In the genomic region with DNA sequence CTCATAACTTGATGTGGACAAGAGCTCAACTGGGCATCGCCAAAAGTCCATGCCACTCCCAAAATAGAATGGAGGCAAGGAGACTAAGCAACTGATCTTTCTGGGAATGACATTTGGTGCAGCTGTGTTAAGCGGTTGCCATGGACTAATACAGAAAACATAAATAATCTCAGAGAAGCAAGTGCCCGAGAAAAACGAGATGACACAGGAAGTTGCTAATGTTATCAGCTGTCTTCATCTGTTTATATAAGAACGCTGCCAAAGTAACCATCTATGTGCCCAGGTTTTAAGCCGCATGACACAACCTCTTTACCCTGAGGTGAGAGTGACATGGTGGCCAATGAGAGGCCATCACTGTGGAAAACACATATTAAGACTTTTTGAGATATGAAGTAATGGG, we compare ENCODE assay signal across 13 cellular contexts. TPM values are rescaled to one million over a fixed set of nuclear protein-coding genes. Genes with fewer than 3 reads are reported as not detected.
DNase-seq lines count a peak whose midpoint lies in the region; FAIRE-seq and TF ChIP-seq lines count a peak whose summit lies in the region.
"Had no signal": no experiment of that assay in that cellular context is flagged by ENCODE, and none has a peak within 500 bp of the region (broad histone marks: within the 10 kb centered on the region; RNA-seq: fewer than 3 reads in every experiment).

No MANE protein-coding gene starts in this region.

- no peaks in the 10 kb centered on the region for H3K4me1 Mint-ChIP-seq in astrocyte (ENCODE audit: low read depth, unreplicated experiment)

- DNase-seq in DMS153 treated with DMSO at 0.1 percent for 48 hours (lab: John Stamatoyannopoulos, UW; ENCODE audit: unreplicated experiment) (peak; percentile 95), NCI-H146 treated with DMSO at 0.1 percent for 48 hours (lab: John Stamatoyannopoulos, UW; ENCODE audit: unreplicated experiment) (peak; percentile 6), astrocyte (ENCODE audit: low read depth) (peak; percentile 73), kidney glomerular epithelial cell (lab: John Stamatoyannopoulos, UW) (peak; percentile 36), SKM-1 treated with dmso at 0.1 percent for 144 hours (lab: John Stamatoyannopoulos, UW; ENCODE audit: unreplicated experiment) (no peak), activated T-cell treated with anti-CD3 and anti-CD28 coated beads for 4 hours (no peak), NCI-H1048 (lab: John Stamatoyannopoulos, UW) (no peak)
- no peak for DNase-seq in activated CD8-positive, alpha-beta memory T cell treated with anti-CD3 and anti-CD28 coated beads, Interleukin-2, amount 50 U/mL, for 4 hours
- DNase-seq: activated CD4-positive, CD25-positive, alpha-beta regulatory T cell; stimulated activated CD4-positive, alpha-beta T cell treated with anti-CD3 and anti-CD28 coated beads, Interleukin-2, amount 100 ng/mL, for 48 hours had no signal

- H3K4me3 Mint-ChIP-seq in astrocyte (ENCODE audit: unreplicated experiment) = no peak overlapping the region
- H3K4me3 Mint-ChIP-seq: activated T-helper 1 cell treated with anti-CD3 and anti-CD28 coated beads, Interleukin-12 subunit alpha, Interleukin-12 subunit beta, Interleukin-2, Interleukin-4 antibody, amounts not matched to agents 30 ng/mL and 10 ng/mL and 1 ng/mL, durations not matched to agents 14 hours and 24 hours and 36 hours had no signal

- H4K20me1 ChIP-seq in astrocyte (ENCODE audit: insufficient read depth, low read length) = no peaks in the 10 kb centered on the region

- H3K4me2 ChIP-seq in astrocyte (ENCODE audit: low read length) = no peak overlapping the region

- H3K27me3 ChIP-seq in astrocyte (ENCODE audit: insufficient read depth, low read length) = no peaks in the 10 kb centered on the region

- no peak overlapping the region for H2AFZ ChIP-seq in astrocyte (ENCODE audit: low read depth, low read length)

- no peak for TF ChIP-seq CTCF in astrocyte (IDR thresholded peaks at IDR 0.05; ENCODE audit: insufficient read depth, low read depth, low read length)

- H3K4me1 ChIP-seq in astrocyte (ENCODE audit: insufficient read depth, low read length) = no peaks in the 10 kb centered on the region

- no peaks in the 10 kb centered on the region for H3K9me3 Mint-ChIP-seq in astrocyte (ENCODE audit: unreplicated experiment)
- H3K9me3 Mint-ChIP-seq: activated T-helper 1 cell treated with anti-CD3 and anti-CD28 coated beads, Interleukin-12 subunit alpha, Interleukin-12 subunit beta, Interleukin-2, Interleukin-4 antibody, amounts not matched to agents 30 ng/mL and 10 ng/mL and 1 ng/mL, durations not matched to agents 14 hours and 24 hours and 36 hours had no signal

- FAIRE-seq in astrocyte (lab: Jason Lieb, UNC) = peak; percentile 69
- FAIRE-seq: GM12892 had no signal

- H3K27ac ChIP-seq in astrocyte (ENCODE audit: low read depth, low read length) = no peak overlapping the region
- H3K27ac ChIP-seq: C4-2B had no signal

- H3K36me3 ChIP-seq in astrocyte (ENCODE audit: insufficient read depth, low read length) = no peaks in the 10 kb centered on the region

- no peaks in the 10 kb centered on the region for H3K79me2 ChIP-seq in astrocyte (ENCODE audit: insufficient read depth, low read length)

- H3K27ac Mint-ChIP-seq in astrocyte (ENCODE audit: unreplicated experiment) = no peak overlapping the region
- H3K27ac Mint-ChIP-seq: activated T-helper 1 cell treated with anti-CD3 and anti-CD28 coated beads, Interleukin-12 subunit alpha, Interleukin-12 subunit beta, Interleukin-2, Interleukin-4 antibody, amounts not matched to agents 30 ng/mL and 10 ng/mL and 1 ng/mL, durations not matched to agents 14 hours and 24 hours and 36 hours had no signal

- peaks cover 2% of the 10 kb centered on the region for H3K36me3 Mint-ChIP-seq in astrocyte (ENCODE audit: low read depth, unreplicated experiment)

- H3K9ac ChIP-seq in astrocyte (ENCODE audit: low read length) = no peak overlapping the region

- H3K27me3 Mint-ChIP-seq in astrocyte (ENCODE audit: low read depth, unreplicated experiment) = no peaks in the 10 kb centered on the region

- no peaks in the 10 kb centered on the region for H3K9me3 ChIP-seq in astrocyte (ENCODE audit: insufficient read depth, low read depth, low read length)

- H3K4me3 ChIP-seq in astrocyte (ENCODE audit: insufficient read depth, low read depth, low read length) = no peak overlapping the region

RNA-seq across cellular contexts. Expression of a gene that starts 54.9 kb away (rescaled TPM):
- 78.8 and 79.4 TPM in 2 replicates for total RNA-seq in astrocyte

Comparison
In these comparisons a context has a peak if more than half of its experiments do, and no peak if none do; other contexts are left out.
1. DNase-seq: peak in DMS153 treated with DMSO at 0.1 percent for 48 hours (single experiment), NCI-H146 treated with DMSO at 0.1 percent for 48 hours (single experiment), astrocyte (single experiment) and kidney glomerular epithelial cell (single experiment); none in SKM-1 treated with dmso at 0.1 percent for 144 hours (single experiment), activated T-cell treated with anti-CD3 and anti-CD28 coated beads for 4 hours (single experiment), activated CD8-positive, alpha-beta memory T cell treated with anti-CD3 and anti-CD28 coated beads, Interleukin-2, amount 50 U/mL, for 4 hours (single experiment) and NCI-H1048 (single experiment).